1 cellular context compared by ENCODE assay signal in genomic region chr22:23775779-23776375, GRCh38.
TF ChIP-seq lines count a peak whose summit lies in the region.

No MANE protein-coding gene starts in this region.

TF ChIP-seq in H1, 55 proteins besides CTCF, POLR2A, EP300 and RAD21:
- no peak for TF ChIP-seq CBX5 (IDR thresholded peaks at IDR 0.05; ENCODE audit: low read depth, low read length)
- TF ChIP-seq SIX5 (IDR thresholded peaks at IDR 0.05; ENCODE audit: low read depth, low read length), result no peak
- TF ChIP-seq BACH1 (IDR thresholded peaks at IDR 0.05; ENCODE audit: low read length), result no peak
- TF ChIP-seq SIN3A (conservative IDR thresholded peaks at IDR 0.05 in 1 of 2, IDR thresholded peaks at IDR 0.05 in 1 of 2; ENCODE audit: low read depth in 1 of 2, low read length in 2 of 2), result no peak
- TF ChIP-seq KDM1A (IDR thresholded peaks at IDR 0.05; ENCODE audit: borderline replicate concordance, low read length), result peak; percentile 64; the same call in 1 of the 2 replicates
- no peak for TF ChIP-seq ATF3 (IDR thresholded peaks at IDR 0.05; ENCODE audit: insufficient read depth, low read depth, low read length)
TF ChIP-seq in H1: peak in this region for 1.
